Comparison of ENCODE assay signal across 18 cellular contexts in the genomic region with DNA sequence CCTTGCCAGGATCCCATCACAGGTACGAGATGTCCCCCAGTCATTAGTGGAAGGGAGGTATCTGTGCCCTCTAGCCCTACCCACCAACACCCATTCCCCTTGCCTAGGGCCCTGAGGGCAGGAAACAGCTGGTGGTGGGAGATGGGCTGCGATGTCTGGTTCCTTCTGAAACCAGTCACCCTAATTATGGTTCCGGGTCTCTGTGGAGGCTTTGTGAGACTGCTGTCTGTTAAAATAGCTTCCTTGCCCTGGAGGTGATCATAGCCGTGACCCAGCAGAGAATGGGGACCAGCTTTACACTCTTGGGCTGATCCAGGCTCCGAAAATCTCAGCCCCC. TPM values are rescaled to one million over a fixed set of nuclear protein-coding genes. Genes with fewer than 3 reads are reported as not detected.
A peak's percentile ranks its signal among the peaks of the same experiment; 100 is the strongest.
DNase-seq lines count a peak whose midpoint lies in the region; ATAC-seq and TF ChIP-seq lines count a peak whose summit lies in the region.
"Had no signal": no experiment of that assay in that cellular context is flagged by ENCODE, and none has a peak within 500 bp of the region (broad histone marks: within the 10 kb centered on the region; RNA-seq: fewer than 3 reads in every experiment).

No MANE protein-coding gene starts in this region.

- H3K4me2 ChIP-seq in BLaER1 (peak overlapping the region; percentile 84), parathyroid adenoma (ENCODE audit: low read length) (no peak overlapping the region)

- no peaks in the 10 kb centered on the region for H3K79me2 ChIP-seq in parathyroid adenoma

- H3K9ac ChIP-seq in BLaER1: peak overlapping the region; percentile 65
- H3K9ac ChIP-seq in duodenal mucosa (ENCODE audit: low read depth in 1 of 2, low read length in 2 of 2): no peak overlapping the region
- no peak overlapping the region for H3K9ac ChIP-seq in parathyroid adenoma

- TF ChIP-seq CTCF in HEK293 (tag by site-specific recombination; IDR thresholded peaks at IDR 0.05): no peak
- no peak for TF ChIP-seq CTCF in parathyroid adenoma (IDR thresholded peaks at IDR 0.05)

- no peaks in the 10 kb centered on the region for H4K20me1 ChIP-seq in BLaER1

- H3K4me3 ChIP-seq in BLaER1: no peak overlapping the region
- H3K4me3 ChIP-seq in HEK293 (ENCODE audit: low read depth, low read length): no peak overlapping the region
- no peak overlapping the region for H3K4me3 ChIP-seq in duodenal mucosa (ENCODE audit: low read depth in 1 of 2, low read length in 2 of 2)
- H3K4me3 ChIP-seq in parathyroid adenoma (ENCODE audit: low read depth, low read length): no peak overlapping the region

- H3K4me1 ChIP-seq in BLaER1: peaks cover 39% of the 10 kb centered on the region
- H3K4me1 ChIP-seq in HEK293 (ENCODE audit: control insufficient read depth, insufficient read depth, low read length): 0 out of 2 replicates have a peak, but pooled peaks cover 6% of the 10 kb centered on the region
- H3K4me1 ChIP-seq in duodenal mucosa (ENCODE audit: control insufficient read depth in 1 of 2, insufficient read depth in 2 of 2, low read length in 2 of 2): peaks cover 7 to 12% of the 10 kb centered on the region in 2 donors
- no peaks in the 10 kb centered on the region for H3K4me1 ChIP-seq in parathyroid adenoma

- H3K36me3 ChIP-seq in BLaER1 (peaks cover 44% of the 10 kb centered on the region), HEK293 (ENCODE audit: control insufficient read depth in 2 of 2, insufficient read depth in 1 of 2, low read length in 2 of 2) (peaks cover 12 to 19% of the 10 kb centered on the region in 2 experiments), duodenal mucosa (ENCODE audit: control insufficient read depth in 1 of 2, insufficient read depth in 2 of 2, low read length in 2 of 2) (peaks cover 3 to 12% of the 10 kb centered on the region in 2 donors), parathyroid adenoma (ENCODE audit: control insufficient read depth, insufficient read depth, low read length) (no peaks in the 10 kb centered on the region)

- no peak overlapping the region for H2AFZ ChIP-seq in parathyroid adenoma

- ATAC-seq in HG02884 (IDR thresholded peaks at IDR 0.05; ENCODE audit: unreplicated experiment) (no peak), GM21786 (IDR thresholded peaks at IDR 0.05; ENCODE audit: unreplicated experiment) (no peak)

- DNase-seq in H4 (ENCODE audit: low spot score): no peak
- DNase-seq in NOMO-1 treated with DMSO at 0.1 percent for 48 hours (lab: John Stamatoyannopoulos, UW; ENCODE audit: unreplicated experiment): no peak
- DNase-seq: activated CD4-positive, alpha-beta T cell treated with anti-CD3 and anti-CD28 coated beads, Interleukin-2, amount 50 U/mL, for 1 hour; activated effector memory CD4-positive, alpha-beta T cell treated with Interleukin-2 at 50 U/mL for 16 hours; dermis blood vessel endothelial cell; mesendoderm; NCI-H2107; occipital lobe; Right ventricle myocardium superior; T-helper 9 cell had no signal

- CTCF ChIA-PET in HEK293 (lab: Yijun Ruan, JAX): interaction anchor here (0.6 to 4.3 kb wide), 7 partner anchors 15 to 260 kb away, joined by 3 to 24 read pairs (median 4); partner anchors contain the start of gene FLT3LG

- no peaks in the 10 kb centered on the region for H3K27me3 ChIP-seq in BLaER1
- H3K27me3 ChIP-seq in duodenal mucosa (ENCODE audit: control insufficient read depth in 1 of 2, insufficient read depth in 2 of 2, low read length in 2 of 2): no peaks in the 10 kb centered on the region
- no peaks in the 10 kb centered on the region for H3K27me3 ChIP-seq in parathyroid adenoma (ENCODE audit: control insufficient read depth, insufficient read depth, low read length)

- H3K9me3 ChIP-seq in BLaER1 (no peaks in the 10 kb centered on the region), HEK293 (ENCODE audit: control insufficient read depth, insufficient read depth, low read depth, low read length) (no peaks in the 10 kb centered on the region), duodenal mucosa (ENCODE audit: control insufficient read depth in 1 of 2, low read length in 2 of 2) (no peaks in the 10 kb centered on the region), parathyroid adenoma (ENCODE audit: control insufficient read depth, low read length) (no peaks in the 10 kb centered on the region)

- POLR2A ChIA-PET in HEK293 (lab: Yijun Ruan, JAX): interaction anchor here (1.0 kb wide), 1 partner anchor 15 kb away, joined by 3 read pairs; the partner anchor contains the start of gene FLT3LG

- peak overlapping the region; percentile 77 for H3K27ac ChIP-seq in BLaER1
- H3K27ac ChIP-seq in HEK293 (ENCODE audit: extremely low read depth, low read depth, low read length): no peak overlapping the region
- peak overlapping the region; percentile 20 for H3K27ac ChIP-seq in duodenal mucosa (ENCODE audit: low read depth, low read length)
- peak overlapping the region; percentile 42 for H3K27ac ChIP-seq in parathyroid adenoma

TF ChIP-seq in HEK293, 187 proteins besides CTCF, POLR2A, EP300 and RAD21:
- TF ChIP-seq ZNF529 (tag by site-specific recombination; IDR thresholded peaks at IDR 0.05; ENCODE audit: insufficient replicate concordance) (no peak), ZNF398 (tag by site-specific recombination; IDR thresholded peaks at IDR 0.05) (0 out of 2 replicates have a peak, but pooled peaks have one; percentile 7)

RNA-seq across cellular contexts. Expression of gene ALDH16A1, which starts 5.5 kb away (rescaled TPM):
- 17.0 and 25.7 TPM in 2 replicates for total RNA-seq in H4 (2014; rRNA removed; shearing (Covaris generic))

RNA-seq across cellular contexts. Expression of gene PIH1D1, which starts 6.9 kb away (rescaled TPM):
- total RNA-seq in H4 (2014; rRNA removed; shearing (Covaris generic)): 99.2 and 113 TPM in 2 replicates

RNA-seq across cellular contexts. Expression of gene FLT3LG, which starts 15.5 kb away (rescaled TPM):
- 2.6 and 6.0 TPM in 2 replicates for total RNA-seq in H4 (2014; rRNA removed; shearing (Covaris generic))
- total RNA-seq: astrocyte, occipital lobe had no signal

RNA-seq across cellular contexts. Expression of gene SLC17A7, which starts 17.2 kb away (rescaled TPM):
- 0.25 and 0.45 TPM in 2 replicates for total RNA-seq in H4 (2014; rRNA removed; shearing (Covaris generic))
- total RNA-seq: M059J had no signal

RNA-seq across cellular contexts. Expression of gene RPL13A, which starts 28.9 kb away (rescaled TPM):
- 3,219 and 3,620 TPM in 2 replicates for total RNA-seq in H4 (2014; rRNA removed; shearing (Covaris generic))
